In the genomic region with DNA sequence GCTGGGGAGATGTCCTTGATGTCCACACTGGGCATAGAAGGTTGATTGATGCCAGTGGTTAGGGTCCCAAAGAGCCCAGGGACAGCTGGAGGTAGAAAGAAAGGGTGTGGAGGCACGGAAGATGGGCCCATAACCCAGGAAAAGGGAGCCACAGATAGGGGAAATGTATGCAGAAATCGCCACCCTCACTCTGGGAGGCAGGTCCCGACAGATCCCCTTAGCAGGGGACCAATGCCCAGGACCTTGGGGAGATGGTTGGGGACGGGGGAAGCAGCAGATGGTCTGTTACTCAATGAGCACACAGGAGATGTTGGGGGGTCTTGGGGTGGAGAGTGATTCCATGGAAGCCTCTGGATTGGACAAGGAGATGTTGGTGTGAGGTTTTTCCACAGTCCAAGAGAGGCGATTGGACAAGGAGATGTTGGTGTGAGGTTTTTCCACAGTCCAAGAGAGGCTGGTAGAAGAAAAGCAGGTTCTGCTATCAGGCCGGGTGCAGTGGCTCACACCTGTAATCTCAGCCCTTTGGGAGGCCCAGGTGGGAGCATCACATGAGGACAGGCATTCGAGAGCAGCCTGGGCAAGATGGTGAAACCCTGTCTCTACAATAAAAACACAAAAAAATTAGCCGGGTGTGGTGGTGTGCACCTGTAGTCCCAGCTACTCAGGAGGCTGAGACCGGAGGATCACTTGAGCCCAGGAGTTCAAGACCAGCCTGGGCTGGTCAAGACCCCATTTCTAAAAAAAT, we compare ENCODE assay signal across 11 cellular contexts. TPM values are rescaled to one million over a fixed set of nuclear protein-coding genes. Genes with fewer than 3 reads are reported as not detected.
DNase-seq lines count a peak whose midpoint lies in the region; ATAC-seq and TF ChIP-seq lines count a peak whose summit lies in the region.
"Had no signal": no experiment of that assay in that cellular context is flagged by ENCODE, and none has a peak within 500 bp of the region (broad histone marks: within the 10 kb centered on the region; RNA-seq: fewer than 3 reads in every experiment).

No MANE protein-coding gene starts in this region.

- intact Hi-C loops in activated T-helper 2 cell treated with anti-CD3 and anti-CD28 coated beads, Interferon-gamma antibody, Interleukin-2, Interleukin-4, amounts not matched to agents 10 μg/mL and 5 μg/mL and 100 μg/mL, durations not matched to agents 14 hours and 24 hours and 36 hours (cut with micrococcal nuclease) = no loop called here

- H3K27ac Mint-ChIP-seq in activated T-helper 2 cell treated with anti-CD3 and anti-CD28 coated beads, Interferon-gamma antibody, Interleukin-2, Interleukin-4, amounts not matched to agents 10 μg/mL and 5 μg/mL and 100 μg/mL, durations not matched to agents 14 hours and 24 hours and 36 hours = peak overlapping the region; percentile 20
- H3K27ac Mint-ChIP-seq in naive thymus-derived CD8-positive, alpha-beta T cell = peak overlapping the region in 8 of 10 donors; percentile 23 to 77 (median 44)

- ATAC-seq in naive thymus-derived CD8-positive, alpha-beta T cell = no peak
- ATAC-seq in GM19467 (IDR thresholded peaks at IDR 0.05; ENCODE audit: unreplicated experiment) = no peak
- ATAC-seq: mucosa of descending colon had no signal

- POLR2A ChIA-PET in HEK293 (lab: Yijun Ruan, JAX) = interaction anchor here (0.6 to 6.2 kb wide), 2 partner anchors 14 to 31 kb away, joined by 3 to 28 read pairs; a partner anchor contains a TSS
- POLR2A ChIA-PET in naive thymus-derived CD8-positive, alpha-beta T cell (lab: Charles Lee) = interaction anchor here (2.1 to 5.0 kb wide), 2 partner anchors 11 to 14 kb away, joined by 5 to 35 read pairs; a partner anchor contains a TSS

- no peaks in the 10 kb centered on the region for H3K9me3 Mint-ChIP-seq in activated T-helper 2 cell treated with anti-CD3 and anti-CD28 coated beads, Interferon-gamma antibody, Interleukin-2, Interleukin-4, amounts not matched to agents 10 μg/mL and 5 μg/mL and 100 μg/mL, durations not matched to agents 14 hours and 24 hours and 36 hours
- H3K9me3 Mint-ChIP-seq in naive thymus-derived CD8-positive, alpha-beta T cell = no peaks in the 10 kb centered on the region
- H3K9me3 Mint-ChIP-seq: H9 had no signal

- H3K4me3 Mint-ChIP-seq in activated T-helper 2 cell treated with anti-CD3 and anti-CD28 coated beads, Interferon-gamma antibody, Interleukin-2, Interleukin-4, amounts not matched to agents 10 μg/mL and 5 μg/mL and 100 μg/mL, durations not matched to agents 14 hours and 24 hours and 36 hours (ENCODE audit: low read depth) = no peak overlapping the region
- H3K4me3 Mint-ChIP-seq in naive thymus-derived CD8-positive, alpha-beta T cell = no peak overlapping the region
- H3K4me3 Mint-ChIP-seq: H9 had no signal

- no peaks in the 10 kb centered on the region for H3K36me3 ChIP-seq in HEK293 (ENCODE audit: control insufficient read depth in 2 of 2, insufficient read depth in 1 of 2, low read length in 2 of 2)
- H3K36me3 ChIP-seq: ascending aorta had no signal

- H3K9me3 ChIP-seq in HEK293 (ENCODE audit: control insufficient read depth, insufficient read depth, low read depth, low read length) = no peaks in the 10 kb centered on the region
- H3K9me3 ChIP-seq: ascending aorta, mucosa of descending colon, SK-N-SH had no signal

- peaks cover 14% of the 10 kb centered on the region for H3K4me1 Mint-ChIP-seq in activated T-helper 2 cell treated with anti-CD3 and anti-CD28 coated beads, Interferon-gamma antibody, Interleukin-2, Interleukin-4, amounts not matched to agents 10 μg/mL and 5 μg/mL and 100 μg/mL, durations not matched to agents 14 hours and 24 hours and 36 hours (ENCODE audit: low read depth)
- H3K4me1 Mint-ChIP-seq in naive thymus-derived CD8-positive, alpha-beta T cell = peaks cover 8 to 13% (median 12%) of the 10 kb centered on the region in 4 donors

- DNase-seq in activated T-helper 2 cell treated with anti-CD3 and anti-CD28 coated beads, Interferon-gamma antibody, Interleukin-2, Interleukin-4, amounts not matched to agents 10 μg/mL and 5 μg/mL and 100 μg/mL, durations not matched to agents 14 hours and 24 hours and 36 hours (ENCODE audit: low spot score) = no peak
- no peak for DNase-seq in naive thymus-derived CD8-positive, alpha-beta T cell
- DNase-seq in effector CD8-positive, alpha-beta T cell (lab: John Stamatoyannopoulos, UW) = no peak
- DNase-seq in NCI-H524 treated with DMSO at 0.1 percent for 48 hours (lab: John Stamatoyannopoulos, UW) = no peak
- DNase-seq: H9, mucosa of descending colon, SK-N-SH had no signal

- CTCF ChIA-PET in HEK293 (lab: Yijun Ruan, JAX) = interaction anchor here (1.0 to 1.1 kb wide), 2 partner anchors 18 to 26 kb away, joined by 3 read pairs; no protein-coding TSS in a partner anchor

- no peaks in the 10 kb centered on the region for H3K36me3 Mint-ChIP-seq in activated T-helper 2 cell treated with anti-CD3 and anti-CD28 coated beads, Interferon-gamma antibody, Interleukin-2, Interleukin-4, amounts not matched to agents 10 μg/mL and 5 μg/mL and 100 μg/mL, durations not matched to agents 14 hours and 24 hours and 36 hours (ENCODE audit: low read depth)
- H3K36me3 Mint-ChIP-seq in naive thymus-derived CD8-positive, alpha-beta T cell = no peaks in the 10 kb centered on the region

- H3K4me3 ChIP-seq in HEK293 (ENCODE audit: low read depth, low read length) = no peak overlapping the region
- H3K4me3 ChIP-seq: ascending aorta, mucosa of descending colon had no signal

- H3K27me3 Mint-ChIP-seq in activated T-helper 2 cell treated with anti-CD3 and anti-CD28 coated beads, Interferon-gamma antibody, Interleukin-2, Interleukin-4, amounts not matched to agents 10 μg/mL and 5 μg/mL and 100 μg/mL, durations not matched to agents 14 hours and 24 hours and 36 hours (ENCODE audit: low read depth) = no peaks in the 10 kb centered on the region
- H3K27me3 Mint-ChIP-seq in naive thymus-derived CD8-positive, alpha-beta T cell = no peaks in the 10 kb centered on the region

- TF ChIP-seq CTCF in HEK293 (tag by site-specific recombination; IDR thresholded peaks at IDR 0.05) = no peak

- no peaks in the 10 kb centered on the region for H3K4me1 ChIP-seq in HEK293 (ENCODE audit: control insufficient read depth, insufficient read depth, low read length)
- H3K4me1 ChIP-seq: ascending aorta had no signal

- H3K27ac ChIP-seq in HEK293 (ENCODE audit: extremely low read depth, low read depth, low read length) = no peak overlapping the region

TF ChIP-seq in HEK293, 187 proteins besides CTCF, POLR2A, EP300 and RAD21:
- TF ChIP-seq HOXC10 (CRISPR knock-in tag; IDR thresholded peaks at IDR 0.05) (no peak), GLIS1 (tag by site-specific recombination; IDR thresholded peaks at IDR 0.05) (peak; percentile 44)

RNA-seq across cellular contexts. Expression of a gene that starts 7.0 kb away (rescaled TPM):
- total RNA-seq in activated T-helper 2 cell treated with anti-CD3 and anti-CD28 coated beads, Interferon-gamma antibody, Interleukin-2, Interleukin-4, amounts not matched to agents 10 μg/mL and 5 μg/mL and 100 μg/mL, durations not matched to agents 14 hours and 24 hours and 36 hours = 59.8 and 63.6 TPM in 2 replicates
- total RNA-seq in naive thymus-derived CD8-positive, alpha-beta T cell = 10 to 100 TPM; 63.8 to 73.0 TPM
- polyA plus RNA-seq in naive thymus-derived CD8-positive, alpha-beta T cell = 10 to 100 TPM; 20.7 to 40.6 (median 27.0) TPM

RNA-seq across cellular contexts. Expression of a gene that starts 13.6 kb away (rescaled TPM):
- total RNA-seq in activated T-helper 2 cell treated with anti-CD3 and anti-CD28 coated beads, Interferon-gamma antibody, Interleukin-2, Interleukin-4, amounts not matched to agents 10 μg/mL and 5 μg/mL and 100 μg/mL, durations not matched to agents 14 hours and 24 hours and 36 hours = 50.9 and 51.0 TPM in 2 replicates
- 10 to 100 TPM; 64.8 to 66.8 TPM for total RNA-seq in naive thymus-derived CD8-positive, alpha-beta T cell
- 10 to 100 TPM in 2 of 3 donors, 1 to 10 TPM in 1; 9.7 to 15.8 (median 11.3) TPM for polyA plus RNA-seq in naive thymus-derived CD8-positive, alpha-beta T cell

RNA-seq across cellular contexts. Expression of a gene that starts 14.8 kb away (rescaled TPM):
- total RNA-seq in activated T-helper 2 cell treated with anti-CD3 and anti-CD28 coated beads, Interferon-gamma antibody, Interleukin-2, Interleukin-4, amounts not matched to agents 10 μg/mL and 5 μg/mL and 100 μg/mL, durations not matched to agents 14 hours and 24 hours and 36 hours = 1.1 and 3.5 TPM in 2 replicates
- 10 to 100 TPM; 15.6 to 18.4 TPM for total RNA-seq in naive thymus-derived CD8-positive, alpha-beta T cell
- polyA plus RNA-seq in naive thymus-derived CD8-positive, alpha-beta T cell = 1 to 10 TPM; 3.1 to 9.3 (median 5.5) TPM
- total RNA-seq: ascending aorta had no signal

RNA-seq across cellular contexts. Expression of a gene that starts 20.8 kb away (rescaled TPM):
- 3.2 and 4.5 TPM in 2 replicates for total RNA-seq in activated T-helper 2 cell treated with anti-CD3 and anti-CD28 coated beads, Interferon-gamma antibody, Interleukin-2, Interleukin-4, amounts not matched to agents 10 μg/mL and 5 μg/mL and 100 μg/mL, durations not matched to agents 14 hours and 24 hours and 36 hours
- 1 to 10 TPM; 4.0 to 4.5 TPM for total RNA-seq in naive thymus-derived CD8-positive, alpha-beta T cell
- under 1 TPM in 2 of 3 donors, not detected in 1; 0.28 to 0.56 TPM for polyA plus RNA-seq in naive thymus-derived CD8-positive, alpha-beta T cell
- total RNA-seq: ascending aorta, H9, skeletal muscle tissue had no signal

RNA-seq across cellular contexts. Expression of a gene that starts 35.7 kb away (rescaled TPM):
- 103 and 106 TPM in 2 replicates for total RNA-seq in activated T-helper 2 cell treated with anti-CD3 and anti-CD28 coated beads, Interferon-gamma antibody, Interleukin-2, Interleukin-4, amounts not matched to agents 10 μg/mL and 5 μg/mL and 100 μg/mL, durations not matched to agents 14 hours and 24 hours and 36 hours
- total RNA-seq in naive thymus-derived CD8-positive, alpha-beta T cell = 100 to 1,000 TPM; 128 to 129 TPM
- polyA plus RNA-seq in naive thymus-derived CD8-positive, alpha-beta T cell = 10 to 100 TPM; 30.3 to 35.9 (median 31.0) TPM
